In the genomic region with DNA sequence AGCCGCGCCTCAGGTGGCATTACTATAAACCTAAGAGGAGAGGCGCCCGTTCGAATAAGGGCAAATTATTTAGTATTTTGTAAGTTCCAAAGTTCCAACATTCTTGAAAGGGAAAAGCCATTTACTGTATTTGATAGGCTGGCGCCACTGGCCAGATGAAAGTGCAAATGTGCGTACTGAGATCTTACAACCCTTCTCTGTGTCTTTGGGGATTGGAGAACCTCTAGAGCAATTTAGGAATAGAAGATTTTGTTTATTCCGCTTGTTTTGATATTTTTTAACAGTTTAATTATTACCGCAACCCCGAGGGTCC, we compare ENCODE assay signal across 8 cellular contexts. TPM values are rescaled to one million over a fixed set of nuclear protein-coding genes. Genes with fewer than 3 reads are reported as not detected.
DNase-seq lines count a peak whose midpoint lies in the region; ATAC-seq, FAIRE-seq and TF ChIP-seq lines count a peak whose summit lies in the region.

No MANE protein-coding gene starts in this region.

- no peak overlapping the region for H3K18ac ChIP-seq in mesendoderm (ENCODE audit: low read length)

- H2AK5ac ChIP-seq in mesendoderm (ENCODE audit: low read length): no peak overlapping the region

- peaks cover 28% of the 10 kb centered on the region for H3K4me1 Mint-ChIP-seq in activated naive CD4-positive, alpha-beta T cell treated with anti-CD3 and anti-CD28 coated beads, Interleukin-2, amount 50 U/mL, for 24 hours

- H4K8ac ChIP-seq in mesendoderm (ENCODE audit: low read depth, low read length): no peak overlapping the region

- FAIRE-seq in bronchial epithelial cell (lab: Jason Lieb, UNC): no peak

- ATAC-seq in upper lobe of right lung (no peak), HG02759 (IDR thresholded peaks at IDR 0.05; ENCODE audit: unreplicated experiment) (no peak)

- peaks cover 7% of the 10 kb centered on the region for H3K36me3 Mint-ChIP-seq in activated naive CD4-positive, alpha-beta T cell treated with anti-CD3 and anti-CD28 coated beads, Interleukin-2, amount 50 U/mL, for 24 hours

- no peak for DNase-seq in activated naive CD4-positive, alpha-beta T cell treated with Interleukin-2 at 50 U/mL for 16 hours
- no peak for DNase-seq in bronchial epithelial cell (ENCODE audit: low read depth)
- no peak for DNase-seq in mesendoderm
- no peak for DNase-seq in upper lobe of right lung
- no peak for DNase-seq in NCI-H526 treated with DMSO at 0.1 percent for 48 hours (lab: John Stamatoyannopoulos, UW)
- DNase-seq in T1000 (lab: John Stamatoyannopoulos, UW): no peak

- H3K27me3 ChIP-seq in bronchial epithelial cell (ENCODE audit: control insufficient read depth, insufficient read depth, low read length) (no peaks in the 10 kb centered on the region), mesendoderm (ENCODE audit: insufficient read depth, low read length, poor library complexity) (no peaks in the 10 kb centered on the region), upper lobe of right lung (no peaks in the 10 kb centered on the region)

- peak overlapping the region; percentile 39 for H3K27ac ChIP-seq in mesendoderm (ENCODE audit: low read depth, low read length)
- peak overlapping the region; percentile 59 for H3K27ac ChIP-seq in upper lobe of right lung

- no peak for TF ChIP-seq CTCF in bronchial epithelial cell (IDR thresholded peaks at IDR 0.05; ENCODE audit: insufficient read depth, low read length, severe bottlenecking)
- TF ChIP-seq CTCF in upper lobe of right lung (IDR thresholded peaks at IDR 0.05): no peak

- H3K27me3 Mint-ChIP-seq in activated naive CD4-positive, alpha-beta T cell treated with anti-CD3 and anti-CD28 coated beads, Interleukin-2, amount 50 U/mL, for 24 hours: peaks cover 10% of the 10 kb centered on the region

- H3K4ac ChIP-seq in mesendoderm (ENCODE audit: low read depth, low read length): peak overlapping the region; percentile 11

- no peaks in the 10 kb centered on the region for H3K9me3 ChIP-seq in upper lobe of right lung

- no peak overlapping the region for H2BK120ac ChIP-seq in mesendoderm (ENCODE audit: low read depth, low read length)

- peak overlapping the region; percentile 56 for H3K4me2 ChIP-seq in mesendoderm (ENCODE audit: low read length)

- peak overlapping the region; percentile 93 for H3K4me3 ChIP-seq in bronchial epithelial cell (ENCODE audit: low read depth, low read length)
- peak overlapping the region; percentile 49 for H3K4me3 ChIP-seq in mesendoderm (ENCODE audit: low read length)
- H3K4me3 ChIP-seq in upper lobe of right lung: peak overlapping the region; percentile 83

- H3K4me3 Mint-ChIP-seq in activated naive CD4-positive, alpha-beta T cell treated with anti-CD3 and anti-CD28 coated beads, Interleukin-2, amount 50 U/mL, for 24 hours: peak overlapping the region; percentile 96

- no peak overlapping the region for H3K23ac ChIP-seq in mesendoderm (ENCODE audit: low read length)

- H3K36me3 ChIP-seq in bronchial epithelial cell (ENCODE audit: control insufficient read depth, insufficient read depth, low read length) (peaks cover 2% of the 10 kb centered on the region), mesendoderm (ENCODE audit: control insufficient read depth, insufficient read depth, low read length) (no peaks in the 10 kb centered on the region), upper lobe of right lung (no peaks in the 10 kb centered on the region)

- no peaks in the 10 kb centered on the region for H3K79me1 ChIP-seq in mesendoderm (ENCODE audit: low read length)

- no peak overlapping the region for H2BK5ac ChIP-seq in mesendoderm (ENCODE audit: low read length)

- no peaks in the 10 kb centered on the region for H3K9me3 Mint-ChIP-seq in activated naive CD4-positive, alpha-beta T cell treated with anti-CD3 and anti-CD28 coated beads, Interleukin-2, amount 50 U/mL, for 24 hours

- H3K9ac ChIP-seq in mesendoderm (ENCODE audit: low read length): peak overlapping the region; percentile 75

- H4K5ac ChIP-seq in mesendoderm (ENCODE audit: low read length): no peak overlapping the region

- peak overlapping the region; percentile 51 for H3K27ac Mint-ChIP-seq in activated naive CD4-positive, alpha-beta T cell treated with anti-CD3 and anti-CD28 coated beads, Interleukin-2, amount 50 U/mL, for 24 hours

- peak overlapping the region; percentile 93 for H3K56ac ChIP-seq in mesendoderm (ENCODE audit: low read length)

- no peaks in the 10 kb centered on the region for H3K4me1 ChIP-seq in mesendoderm (ENCODE audit: control insufficient read depth, low read depth, low read length)
- H3K4me1 ChIP-seq in upper lobe of right lung: no peaks in the 10 kb centered on the region

- WGBS in mesendoderm (ENCODE audit: extremely low coverage, insufficient coverage, low lambda C conversion rate): no CpG with 5 or more reads among the region's 10 CpGs

- intact Hi-C loops in upper lobe of right lung (cut with DNase I): no loop called here

- H2BK15ac ChIP-seq in mesendoderm (replicated peaks; ENCODE audit: low read depth): no peak overlapping the region

- H3K79me2 ChIP-seq in mesendoderm (ENCODE audit: control insufficient read depth, insufficient read depth, low read length): peaks cover 5% of the 10 kb centered on the region

RNA-seq across cellular contexts. Expression of gene WDR35, which starts 0.5 kb away (rescaled TPM):
- 4.2 and 8.7 TPM in 2 replicates for total RNA-seq in bronchial epithelial cell
- 7.8 TPM for polyA plus RNA-seq in mesendoderm (2013, experiment 1 of 2)
- polyA plus RNA-seq in mesendoderm (2013, experiment 2 of 2): 7.5 TPM
- 7.3 TPM for total RNA-seq in upper lobe of right lung

RNA-seq across cellular contexts. Expression of gene MATN3, which starts 22.1 kb away (rescaled TPM):
- 0.26 and 1.0 TPM in 2 replicates for total RNA-seq in bronchial epithelial cell
- polyA plus RNA-seq in mesendoderm (2013, experiment 1 of 2): 17.0 TPM
- polyA plus RNA-seq in mesendoderm (2013, experiment 2 of 2): 17.9 TPM
- total RNA-seq in upper lobe of right lung: 11.7 TPM
